ENCODE assay signal across 8 cellular contexts in the genomic region with DNA sequence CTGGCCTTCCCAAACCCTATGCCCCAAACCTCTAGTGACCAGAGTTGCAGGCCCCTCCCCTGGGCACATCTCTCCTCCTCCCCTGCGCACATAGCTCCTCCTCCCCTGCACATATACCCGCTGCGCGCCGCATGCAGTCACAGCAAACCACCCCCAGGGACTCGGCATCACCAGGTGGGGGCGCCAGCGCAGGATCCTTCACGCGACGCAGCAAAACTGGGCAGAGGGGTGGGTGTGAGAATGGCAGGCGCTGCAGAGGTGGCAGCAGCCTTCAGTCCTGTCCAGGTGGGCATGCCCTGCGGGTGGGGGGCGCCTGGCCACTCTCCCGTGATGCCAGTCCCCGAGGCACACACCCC. TPM values are rescaled to one million over a fixed set of nuclear protein-coding genes. Genes with fewer than 3 reads are reported as not detected.
A peak's percentile ranks its signal among the peaks of the same experiment; 100 is the strongest.
DNase-seq lines count a peak whose midpoint lies in the region; ATAC-seq and TF ChIP-seq lines count a peak whose summit lies in the region.

No MANE protein-coding gene starts in this region.

- peak overlapping the region; percentile 87 for H3K4me3 Mint-ChIP-seq in Caco-2 (ENCODE audit: unreplicated experiment)

- H3K27ac ChIP-seq in GM23248: no peak overlapping the region

- BruUV-seq in Caco-2 (replicated peaks; lab: Mats Ljungman, UMichigan): no TSS peak

- DNase-seq in Caco-2: peak; percentile 85 to 87
- peak; percentile 51 for DNase-seq in GM23248
- DNase-seq in NCI-H1436 treated with DMSO at 0.1 percent for 48 hours (lab: John Stamatoyannopoulos, UW): peak; percentile 62
- DNase-seq in central memory CD4-positive, alpha-beta T cell: peak; percentile 88
- peak; percentile 18 for DNase-seq in kidney glomerular epithelial cell (lab: John Stamatoyannopoulos, UW)
- peak; percentile 95 for DNase-seq in stimulated activated CD4-positive, alpha-beta T cell treated with anti-CD3 and anti-CD28 coated beads, Interleukin-1b, Interleukin-23, amount 100 ng/mL, for 48 hours

- H3K4me1 ChIP-seq in Caco-2 (peaks cover 23% of the 10 kb centered on the region), GM23248 (ENCODE audit: insufficient read depth) (no peaks in the 10 kb centered on the region)

- H4K20me1 ChIP-seq in GM23248 (ENCODE audit: insufficient read depth): no peaks in the 10 kb centered on the region

- H3K9me3 ChIP-seq in Caco-2: no peaks in the 10 kb centered on the region
- H3K9me3 ChIP-seq in GM23248 (ENCODE audit: low read depth): no peaks in the 10 kb centered on the region

- no peaks in the 10 kb centered on the region for H3K36me3 ChIP-seq in Caco-2 (ENCODE audit: control insufficient read depth, insufficient read depth, low read length)
- H3K36me3 ChIP-seq in GM23248 (ENCODE audit: low read depth): no peaks in the 10 kb centered on the region

- peaks cover 5% of the 10 kb centered on the region for H3K27me3 Mint-ChIP-seq in Caco-2 (ENCODE audit: insufficient read depth, unreplicated experiment)

- ATAC-seq in activated CD4-positive, CD25-positive, alpha-beta regulatory T cell treated with anti-CD3 and anti-CD28 coated beads, Interleukin-2, amount 50 U/mL, for 24 hours: peak; percentile 72 to 73
- no peak for ATAC-seq in HG03095 (IDR thresholded peaks at IDR 0.05; ENCODE audit: unreplicated experiment)

- peak overlapping the region; percentile 19 for H3K27ac Mint-ChIP-seq in Caco-2 (ENCODE audit: unreplicated experiment)

- H3K9me2 ChIP-seq in GM23248 (ENCODE audit: insufficient read depth): no peaks in the 10 kb centered on the region

- H3K27me3 ChIP-seq in Caco-2 (replicated peaks; ENCODE audit: control insufficient read depth, insufficient read depth, low read length): peaks cover 8% of the 10 kb centered on the region
- H3K27me3 ChIP-seq in GM23248 (replicated peaks; ENCODE audit: insufficient read depth): no peaks in the 10 kb centered on the region

- no peak overlapping the region for H3K4me2 ChIP-seq in GM23248 (ENCODE audit: unreplicated experiment)

- peaks cover 3% of the 10 kb centered on the region for H3K36me3 Mint-ChIP-seq in Caco-2 (ENCODE audit: insufficient read depth, unreplicated experiment)

- H3K4me1 Mint-ChIP-seq in Caco-2 (ENCODE audit: low read depth, unreplicated experiment): peaks cover 9% of the 10 kb centered on the region

- CTCF ChIA-PET in Caco-2 (lab: Charles Lee): interaction anchor here (0.5 to 5.2 kb wide), 39 partner anchors 9 to 558 kb away, joined by 3 to 69 read pairs (median 5); a partner anchor contains a TSS

- H3F3A ChIP-seq in GM23248 (ENCODE audit: insufficient read depth): no peaks in the 10 kb centered on the region

- in situ Hi-C loops in GM23248 (cut with MboI): no loop called here

- no peak overlapping the region for H2AFZ ChIP-seq in GM23248

- intact Hi-C loops in Caco-2 (cut with micrococcal nuclease; ENCODE audit: unreplicated experiment): loop anchor here (2.0 to 5.0 kb wide), 2 partner anchors 36 to 160 kb away; no protein-coding TSS in a partner anchor

- no peak overlapping the region for H3K9ac ChIP-seq in GM23248

- peak; percentile 67 to 74 for TF ChIP-seq CTCF in Caco-2 (IDR thresholded peaks at IDR 0.05; ENCODE audit: insufficient read depth in 1 of 2, low read depth in 1 of 2, low read length in 1 of 2, severe bottlenecking in 1 of 2, unreplicated experiment in 1 of 2)

- WGBS in GM23248 (ENCODE audit: low coverage in 1 of 2, low lambda C conversion rate in 2 of 2, missing lambda C conversion rate in 2 of 2), 2 experiments: 39 to 48% methylated on average over 16 of the region's 16 CpGs

- POLR2A ChIA-PET in Caco-2 (lab: Charles Lee): interaction anchor here (0.5 to 1.7 kb wide), 2 partner anchors 19 to 23 kb away, joined by 3 to 6 read pairs; no protein-coding TSS in a partner anchor

- H3K79me2 ChIP-seq in GM23248 (ENCODE audit: insufficient read depth): no peaks in the 10 kb centered on the region

- no peaks in the 10 kb centered on the region for H3K9me3 Mint-ChIP-seq in Caco-2 (ENCODE audit: unreplicated experiment)

- H3K4me3 ChIP-seq in Caco-2 (ENCODE audit: low read depth, low read length): peak overlapping the region; percentile 42
- no peak overlapping the region for H3K4me3 ChIP-seq in GM23248

RNA-seq across cellular contexts. Expression of a gene that starts 5.6 kb away (rescaled TPM):
- 2.8 and 2.9 TPM in 2 replicates for total RNA-seq in Caco-2 (2022)
- 4.2 and 6.5 TPM in 2 replicates for total RNA-seq in GM23248 (2014; rRNA removed; shearing (Covaris generic))
- polyA plus RNA-seq in GM23248 (2016; fragmentation: Nextera tagmentation; extraction: Ambion mirVana): 3.7 and 4.0 TPM in 2 replicates

RNA-seq across cellular contexts. Expression of a gene that starts 24.2 kb away (rescaled TPM):
- 7.7 and 10.4 TPM in 2 replicates for total RNA-seq in Caco-2 (2022)
- total RNA-seq in GM23248 (2014; rRNA removed; shearing (Covaris generic)): 9.4 and 26.8 TPM in 2 replicates
- 1.3 and 1.7 TPM in 2 replicates for polyA plus RNA-seq in GM23248 (2016; fragmentation: Nextera tagmentation; extraction: Ambion mirVana)

RNA-seq across cellular contexts. Expression of a gene that starts 27.7 kb away (rescaled TPM):
- total RNA-seq in Caco-2 (2022): 46.5 and 47.0 TPM in 2 replicates
- 17.1 and 19.5 TPM in 2 replicates for total RNA-seq in GM23248 (2014; rRNA removed; shearing (Covaris generic))
- 4.4 and 6.0 TPM in 2 replicates for polyA plus RNA-seq in GM23248 (2016; fragmentation: Nextera tagmentation; extraction: Ambion mirVana)

RNA-seq across cellular contexts. Expression of a gene that starts 48.6 kb away (rescaled TPM):
- 43.9 and 49.2 TPM in 2 replicates for total RNA-seq in Caco-2 (2022)
- 63.7 and 67.2 TPM in 2 replicates for total RNA-seq in GM23248 (2014; rRNA removed; shearing (Covaris generic))
- 37.3 and 40.6 TPM in 2 replicates for polyA plus RNA-seq in GM23248 (2016; fragmentation: Nextera tagmentation; extraction: Ambion mirVana)

RNA-seq across cellular contexts. Expression of a gene that starts 50.3 kb away (rescaled TPM):
- total RNA-seq in Caco-2 (2022): 9.6 and 10.5 TPM in 2 replicates
- 8.9 and 10.1 TPM in 2 replicates for total RNA-seq in GM23248 (2014; rRNA removed; shearing (Covaris generic))
- polyA plus RNA-seq in GM23248 (2016; fragmentation: Nextera tagmentation; extraction: Ambion mirVana): 2.4 and 2.9 TPM in 2 replicates

Comparison
In these comparisons a context has a peak if more than half of its experiments do, and no peak if none do; other contexts are left out.
1. DNase-seq: peak in every context shown above with its lines; median percentile 95 in stimulated activated CD4-positive, alpha-beta T cell treated with anti-CD3 and anti-CD28 coated beads, Interleukin-1b, Interleukin-23, amount 100 ng/mL, for 48 hours; 88 in central memory CD4-positive, alpha-beta T cell; 86 in Caco-2; 62 in NCI-H1436 treated with DMSO at 0.1 percent for 48 hours; 51 in GM23248; 18 in kidney glomerular epithelial cell.